In the genomic region with DNA sequence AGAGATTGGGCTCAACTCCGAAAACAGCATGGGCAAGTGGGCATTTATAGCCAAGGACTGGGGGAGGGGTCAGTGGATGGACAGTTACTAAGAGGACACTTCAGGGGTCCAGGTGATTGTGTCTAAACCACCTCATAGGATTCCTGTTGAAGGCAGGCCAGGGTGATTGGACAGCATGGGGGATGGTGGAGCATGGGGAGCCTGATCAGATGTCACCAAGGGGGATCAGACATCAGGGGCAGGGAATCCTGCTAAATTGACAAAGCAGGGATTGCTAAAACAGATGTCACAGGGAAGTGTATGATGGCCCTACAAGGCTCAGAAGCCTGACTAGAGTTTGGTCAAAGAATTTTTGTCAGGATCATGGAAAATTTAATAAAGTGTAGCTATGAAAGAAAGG, we compare ENCODE assay signal across 21 cellular contexts. TPM values are rescaled to one million over a fixed set of nuclear protein-coding genes. Genes with fewer than 3 reads are reported as not detected.
DNase-seq lines count a peak whose midpoint lies in the region; ATAC-seq and TF ChIP-seq lines count a peak whose summit lies in the region.
"Had no signal": no experiment of that assay in that cellular context is flagged by ENCODE, and none has a peak within 500 bp of the region (broad histone marks: within the 10 kb centered on the region; RNA-seq: fewer than 3 reads in every experiment).

No MANE protein-coding gene starts in this region.

- H3K79me2 ChIP-seq in neural progenitor cell (ENCODE audit: low read depth): peaks cover 20% of the 10 kb centered on the region

- no peaks in the 10 kb centered on the region for H3K27me3 Mint-ChIP-seq in nephron (ENCODE audit: low read depth)
- H3K27me3 Mint-ChIP-seq in activated naive CD8-positive, alpha-beta T cell treated with anti-CD3 and anti-CD28 coated beads, Interleukin-2, amount 50 U/mL, for 24 hours: peaks cover 6% of the 10 kb centered on the region
- H3K27me3 Mint-ChIP-seq in neural progenitor cell (ENCODE audit: insufficient read depth, low read depth): peaks cover 23% of the 10 kb centered on the region

- H3K4me1 Mint-ChIP-seq in nephron: peaks cover 36% of the 10 kb centered on the region
- H3K4me1 Mint-ChIP-seq in activated naive CD8-positive, alpha-beta T cell treated with anti-CD3 and anti-CD28 coated beads, Interleukin-2, amount 50 U/mL, for 24 hours: peaks cover 32% of the 10 kb centered on the region
- H3K4me1 Mint-ChIP-seq in neural progenitor cell: peaks cover 48% of the 10 kb centered on the region

- POLR2A ChIA-PET in HEK293 (lab: Yijun Ruan, JAX): interaction anchor here (1.0 kb wide), 1 partner anchor 76 kb away, joined by 3 read pairs; no protein-coding TSS in a partner anchor

- peaks cover 8% of the 10 kb centered on the region for H4K20me1 ChIP-seq in neural progenitor cell (ENCODE audit: low read depth)

- peaks cover 46% of the 10 kb centered on the region for H3F3A ChIP-seq in neural progenitor cell (ENCODE audit: low read depth)

- no peak for TF ChIP-seq CTCF in HEK293 (tag by site-specific recombination; IDR thresholded peaks at IDR 0.05)
- TF ChIP-seq CTCF in nephron (IDR thresholded peaks at IDR 0.05; ENCODE audit: unreplicated experiment in 3 of 3): no peak
- TF ChIP-seq CTCF in neural progenitor cell (IDR thresholded peaks at IDR 0.05): no peak

- H3K4me3 ChIP-seq in HEK293 (ENCODE audit: low read depth, low read length) (no peak overlapping the region), neural progenitor cell (no peak overlapping the region)
- H3K4me3 ChIP-seq: skin epidermis, testis had no signal

- H3K36me3 Mint-ChIP-seq in nephron (ENCODE audit: low read depth) (no peaks in the 10 kb centered on the region), neural progenitor cell (peaks cover 2% of the 10 kb centered on the region)
- no peaks in the 10 kb centered on the region for H3K36me3 Mint-ChIP-seq in activated naive CD8-positive, alpha-beta T cell treated with anti-CD3 and anti-CD28 coated beads, Interleukin-2, amount 50 U/mL, for 24 hours (ENCODE audit: low read depth)
- H3K36me3 Mint-ChIP-seq: activated naive CD4-positive, alpha-beta T cell treated with anti-CD3 and anti-CD28 coated beads, Interleukin-2, amount 10 ng/mL, durations not matched to agents 7 days and 5 days; stimulated activated memory B cell treated with anti-CD40 and anti-IgM and Interleukin-4, amounts not matched to agents 10 μg/mL and 1 μg/mL and 100 μg/mL, for 72 hours had no signal

- H3K27ac Mint-ChIP-seq in nephron (no peak overlapping the region), neural progenitor cell (no peak overlapping the region)
- H3K27ac Mint-ChIP-seq in activated naive CD8-positive, alpha-beta T cell treated with anti-CD3 and anti-CD28 coated beads, Interleukin-2, amount 50 U/mL, for 24 hours: no peak overlapping the region
- H3K27ac Mint-ChIP-seq: activated CD8-positive, alpha-beta T cell treated with anti-CD3 and anti-CD28 coated beads, Interleukin-2, amount 10 ng/mL, durations not matched to agents 7 days and 5 days; activated naive CD4-positive, alpha-beta T cell treated with anti-CD3 and anti-CD28 coated beads, Interleukin-2, amount 10 ng/mL, durations not matched to agents 7 days and 5 days had no signal

- ATAC-seq in activated naive CD8-positive, alpha-beta T cell treated with anti-CD3 and anti-CD28 coated beads, Interleukin-2, amount 50 U/mL, for 24 hours: no peak
- ATAC-seq: activated CD8-positive, alpha-beta T cell treated with anti-CD3 and anti-CD28 coated beads, Interleukin-2, amount 10 ng/mL, durations not matched to agents 7 days and 5 days; left ventricle myocardium superior; stimulated activated memory B cell treated with anti-CD40 and anti-IgM and Interleukin-4, amounts not matched to agents 10 μg/mL and 1 μg/mL and 100 μg/mL, for 72 hours had no signal

- H3K27ac ChIP-seq in HEK293 (ENCODE audit: extremely low read depth, low read depth, low read length): no peak overlapping the region
- no peak overlapping the region for H3K27ac ChIP-seq in neural progenitor cell
- H3K27ac ChIP-seq: 22Rv1, skin epidermis, testis had no signal

- no peak overlapping the region for H2AFZ ChIP-seq in neural progenitor cell (replicated peaks)

- peak; percentile 64 for DNase-seq in DMS 273 (lab: John Stamatoyannopoulos, UW; ENCODE audit: unreplicated experiment)
- DNase-seq in DMS 273 treated with DMSO at 0.1 percent for 48 hours (lab: John Stamatoyannopoulos, UW): no peak
- DNase-seq in activated CD8-positive, alpha-beta memory T cell treated with anti-CD3 and anti-CD28 coated beads, Interleukin-2, amount 50 U/mL, for 48 hours: peak; percentile 43
- DNase-seq in activated naive CD8-positive, alpha-beta T cell treated with anti-CD3 and anti-CD28 coated beads, Interleukin-2, amount 50 U/mL, for 24 hours: no peak
- no peak for DNase-seq in neural progenitor cell (ENCODE audit: low spot score)
- DNase-seq in epidermal melanocyte (ENCODE audit: insufficient read length, low spot score): no peak
- DNase-seq: activated CD8-positive, alpha-beta T cell treated with anti-CD3 and anti-CD28 coated beads, Interleukin-2, amount 10 ng/mL, durations not matched to agents 7 days and 5 days; activated naive CD4-positive, alpha-beta T cell treated with anti-CD3 and anti-CD28 coated beads, Interleukin-2, amount 10 ng/mL, durations not matched to agents 7 days and 5 days; aorta; BE2C; caudate nucleus; left ventricle myocardium superior; NCI-H187 treated with DMSO at 0.1 percent for 48 hours; NCI-H226; NK-92 treated with Interleukin-12 subunit alpha and Interleukin-12 subunit beta, amount 100 ng/mL, for 24 hours; testis had no signal

- H3K4me2 ChIP-seq in neural progenitor cell: no peak overlapping the region

- no peaks in the 10 kb centered on the region for H3K9me3 ChIP-seq in HEK293 (ENCODE audit: control insufficient read depth, insufficient read depth, low read depth, low read length)
- no peaks in the 10 kb centered on the region for H3K9me3 ChIP-seq in neural progenitor cell (ENCODE audit: low read depth)
- H3K9me3 ChIP-seq: BE2C, testis had no signal

- H3K36me3 ChIP-seq in HEK293 (ENCODE audit: control insufficient read depth in 2 of 2, insufficient read depth in 1 of 2, low read length in 2 of 2): no peaks in the 10 kb centered on the region
- no peaks in the 10 kb centered on the region for H3K36me3 ChIP-seq in neural progenitor cell
- H3K36me3 ChIP-seq: BE2C had no signal

- peaks cover 20% of the 10 kb centered on the region for H3K27me3 ChIP-seq in neural progenitor cell
- H3K27me3 ChIP-seq: BE2C, testis had no signal

- H3K4me3 Mint-ChIP-seq in nephron (peak overlapping the region; percentile 22 to 46 (median 30)), neural progenitor cell (no peak overlapping the region)
- H3K4me3 Mint-ChIP-seq in activated naive CD8-positive, alpha-beta T cell treated with anti-CD3 and anti-CD28 coated beads, Interleukin-2, amount 50 U/mL, for 24 hours: no peak overlapping the region
- H3K4me3 Mint-ChIP-seq: stimulated activated memory B cell treated with anti-CD40 and anti-IgM and Interleukin-4, amounts not matched to agents 10 μg/mL and 1 μg/mL and 100 μg/mL, for 72 hours had no signal

- no peaks in the 10 kb centered on the region for H3K9me3 Mint-ChIP-seq in nephron
- H3K9me3 Mint-ChIP-seq in activated naive CD8-positive, alpha-beta T cell treated with anti-CD3 and anti-CD28 coated beads, Interleukin-2, amount 50 U/mL, for 24 hours: no peaks in the 10 kb centered on the region
- H3K9me3 Mint-ChIP-seq in neural progenitor cell: peaks cover 2% of the 10 kb centered on the region

- no peak overlapping the region for H3K9ac ChIP-seq in neural progenitor cell

- CTCF ChIA-PET in HEK293 (lab: Yijun Ruan, JAX): interaction anchor here (2.7 kb wide), 1 partner anchor 9 kb away, joined by 20 read pairs; no protein-coding TSS in a partner anchor

- H3K4me1 ChIP-seq in HEK293 (ENCODE audit: control insufficient read depth, insufficient read depth, low read length) (peaks cover 3% of the 10 kb centered on the region), neural progenitor cell (peaks cover 53% of the 10 kb centered on the region)

TF ChIP-seq in HEK293, 187 proteins besides CTCF, POLR2A, EP300 and RAD21:
- TF ChIP-seq ZNF514 (tag by site-specific recombination; IDR thresholded peaks at IDR 0.05) (no peak), ZIC2 (tag by site-specific recombination; IDR thresholded peaks at IDR 0.05) (peak; percentile 26; the same call in 1 of the 2 replicates)

RNA-seq across cellular contexts. Expression of a gene that starts 2.4 kb away (rescaled TPM):
- total RNA-seq in neural progenitor cell (ENCODE audit: low replicate concordance): 40.9 and 76.7 TPM in 2 replicates

RNA-seq across cellular contexts. Expression of a gene that starts 49.9 kb away (rescaled TPM):
- 32.3 and 60.1 TPM in 2 replicates for total RNA-seq in neural progenitor cell (ENCODE audit: low replicate concordance)

Comparison
In these comparisons a context has a peak if more than half of its experiments do, and no peak if none do; other contexts are left out.
1. DNase-seq: peak in DMS 273 (single experiment) and activated CD8-positive, alpha-beta memory T cell treated with anti-CD3 and anti-CD28 coated beads, Interleukin-2, amount 50 U/mL, for 48 hours (single experiment); none in DMS 273 treated with DMSO at 0.1 percent for 48 hours (single experiment), activated naive CD8-positive, alpha-beta T cell treated with anti-CD3 and anti-CD28 coated beads, Interleukin-2, amount 50 U/mL, for 24 hours (single experiment), neural progenitor cell (single experiment) and epidermal melanocyte (single experiment).
2. H3K4me3 Mint-ChIP-seq: peak in nephron (3 of 3); none in activated naive CD8-positive, alpha-beta T cell treated with anti-CD3 and anti-CD28 coated beads, Interleukin-2, amount 50 U/mL, for 24 hours (single experiment) and neural progenitor cell (single experiment).